In the genomic region with DNA sequence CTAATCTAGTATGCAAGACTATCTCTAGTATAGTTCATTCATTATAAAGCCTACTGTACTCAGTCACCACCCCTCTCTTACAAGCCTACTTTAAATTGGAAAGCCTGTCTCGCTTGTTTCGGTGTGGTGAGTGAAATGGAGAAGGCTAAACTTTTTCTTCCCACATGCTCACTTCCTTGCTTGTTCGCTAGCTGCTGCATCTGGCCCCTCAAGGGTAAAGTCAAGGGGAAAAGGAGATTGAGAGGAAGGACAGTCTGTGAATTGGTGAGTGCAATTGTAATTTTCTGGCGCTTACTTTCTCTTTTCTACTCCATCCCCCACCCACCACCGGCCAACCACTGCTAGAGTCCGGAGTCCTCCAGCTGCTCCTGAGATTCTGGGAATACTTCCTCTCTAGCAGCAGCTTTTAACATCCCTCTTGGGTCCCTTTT, we compare ENCODE assay signal across 9 cellular contexts. TPM values are rescaled to one million over a fixed set of nuclear protein-coding genes. Genes with fewer than 3 reads are reported as not detected.
DNase-seq lines count a peak whose midpoint lies in the region; ATAC-seq and TF ChIP-seq lines count a peak whose summit lies in the region.
"Had no signal": no experiment of that assay in that cellular context is flagged by ENCODE, and none has a peak within 500 bp of the region (broad histone marks: within the 10 kb centered on the region; RNA-seq: fewer than 3 reads in every experiment).

No MANE protein-coding gene starts in this region.

- TF ChIP-seq CTCF in CD4-positive, alpha-beta T cell (IDR thresholded peaks at IDR 0.05): no peak
- TF ChIP-seq CTCF in coronary artery (IDR thresholded peaks at IDR 0.05) (no peak), foreskin keratinocyte (conservative IDR thresholded peaks at IDR 0.05) (no peak), breast epithelium (IDR thresholded peaks at IDR 0.05) (no peak), tibial nerve (IDR thresholded peaks at IDR 0.05) (no peak)

- no peak for TF ChIP-seq POLR2A in breast epithelium (IDR thresholded peaks at IDR 0.05)
- TF ChIP-seq POLR2A in tibial nerve (IDR thresholded peaks at IDR 0.05): no peak

- peak overlapping the region; percentile 40 for H3K4me3 ChIP-seq in coronary artery
- no peak overlapping the region for H3K4me3 ChIP-seq in breast epithelium
- H3K4me3 ChIP-seq in tibial nerve: peak overlapping the region in 1 of 4 donors; percentile 13

- TF ChIP-seq EP300 in tibial nerve (IDR thresholded peaks at IDR 0.05): no peak

- peak overlapping the region; percentile 50 for H3K27ac Mint-ChIP-seq in CD4-positive, alpha-beta T cell

- intact Hi-C loops in CD4-positive, alpha-beta T cell (cut with DNase I, micrococcal nuclease): loop anchor here in 1 of 2 experiments (5.0 kb wide), 1 partner anchor 131 kb away; no protein-coding TSS in a partner anchor
- intact Hi-C loops in breast epithelium (cut with DNase I; ENCODE audit: low total_unique reads): no loop called here

- H3K4me1 Mint-ChIP-seq in CD4-positive, alpha-beta T cell (ENCODE audit: low read depth): peaks cover 36% of the 10 kb centered on the region

- CTCF ChIA-PET in CD4-positive, alpha-beta T cell (lab: Charles Lee): no interaction called here

- no peaks in the 10 kb centered on the region for H3K27me3 Mint-ChIP-seq in CD4-positive, alpha-beta T cell

- H3K4me1 ChIP-seq in foreskin keratinocyte (no peaks in the 10 kb centered on the region), breast epithelium (no peaks in the 10 kb centered on the region), tibial nerve (peaks cover 0 to 15% (median 7%) of the 10 kb centered on the region in 4 donors)

- H3K27ac ChIP-seq in CD4-positive, alpha-beta T cell (ENCODE audit: low read depth, low read length): no peak overlapping the region
- no peak overlapping the region for H3K27ac ChIP-seq in coronary artery
- no peak overlapping the region for H3K27ac ChIP-seq in foreskin keratinocyte
- H3K27ac ChIP-seq in breast epithelium: no peak overlapping the region
- H3K27ac ChIP-seq in tibial nerve: peak overlapping the region in 2 of 4 donors; percentile 4 to 64

- no peak for DNase-seq in CD4-positive, alpha-beta T cell
- DNase-seq in coronary artery (ENCODE audit: low spot score) (no peak), A172 (ENCODE audit: low spot score) (no peak), foreskin keratinocyte (no peak), breast epithelium (ENCODE audit: low spot score in 2 of 2) (no peak), tibial nerve (ENCODE audit: low spot score in 2 of 2) (no peak)
- DNase-seq: left cardiac atrium had no signal

- no peak for ATAC-seq in CD4-positive, alpha-beta T cell (ENCODE audit: poor library complexity)
- ATAC-seq in GM19452 (IDR thresholded peaks at IDR 0.05; ENCODE audit: unreplicated experiment): peak; percentile 39
- peak; percentile 61 for ATAC-seq in HG03432 (IDR thresholded peaks at IDR 0.05; ENCODE audit: unreplicated experiment)
- ATAC-seq in foreskin keratinocyte: no peak

- no peaks in the 10 kb centered on the region for H3K9me3 ChIP-seq in CD4-positive, alpha-beta T cell (ENCODE audit: control insufficient read depth, low read length)
- no peaks in the 10 kb centered on the region for H3K9me3 ChIP-seq in breast epithelium
- no peaks in the 10 kb centered on the region for H3K9me3 ChIP-seq in tibial nerve

- POLR2A ChIA-PET in CD4-positive, alpha-beta T cell (lab: Charles Lee): interaction anchor here (0.8 to 8.2 kb wide), 2 partner anchors 13 to 59 kb away, joined by 4 to 149 read pairs; partner anchors contain the start of gene ARAP2

- no peaks in the 10 kb centered on the region for H3K9me3 Mint-ChIP-seq in CD4-positive, alpha-beta T cell

- H3K4me3 Mint-ChIP-seq in CD4-positive, alpha-beta T cell: peak overlapping the region; percentile 23

- H3K36me3 ChIP-seq in breast epithelium: no peaks in the 10 kb centered on the region
- no peaks in the 10 kb centered on the region for H3K36me3 ChIP-seq in tibial nerve

- no peaks in the 10 kb centered on the region for H3K36me3 Mint-ChIP-seq in CD4-positive, alpha-beta T cell (ENCODE audit: low read depth)

- 50 to 52% methylated on average over 6 of the region's 6 CpGs for WGBS in tibial nerve, 2 donors

- no peaks in the 10 kb centered on the region for H3K27me3 ChIP-seq in CD4-positive, alpha-beta T cell (ENCODE audit: control insufficient read depth, insufficient read depth, low read length)
- H3K27me3 ChIP-seq in foreskin keratinocyte: no peaks in the 10 kb centered on the region
- H3K27me3 ChIP-seq in breast epithelium: no peaks in the 10 kb centered on the region
- H3K27me3 ChIP-seq in tibial nerve: no peaks in the 10 kb centered on the region

RNA-seq across cellular contexts. Expression of gene ARAP2, which starts 12.1 kb away (rescaled TPM):
- total RNA-seq in CD4-positive, alpha-beta T cell: 10 to 100 TPM; 54.3 to 63.4 TPM
- 7.4 and 26.9 TPM in 2 replicates for total RNA-seq in A172 (2014; rRNA removed; shearing (Covaris generic))
- 13.0 and 13.5 TPM in 2 replicates for total RNA-seq in foreskin keratinocyte
- 1.5 and 1.8 TPM in 2 replicates for polyA plus RNA-seq in foreskin keratinocyte
- total RNA-seq in breast epithelium: 10 to 100 TPM; 21.3 to 71.4 (median 23.2) TPM
- total RNA-seq in tibial nerve: 10 to 100 TPM; 12.4 to 65.6 (median 27.5) TPM

RNA-seq across cellular contexts. Expression of gene DTHD1, which starts 25.0 kb away (rescaled TPM):
- total RNA-seq in CD4-positive, alpha-beta T cell: under 1 TPM; 0.11 to 0.16 TPM
- not detected in 2 replicates for total RNA-seq in A172 (2014; rRNA removed; shearing (Covaris generic))
- not detected in 2 replicates for total RNA-seq in foreskin keratinocyte
- not detected in 2 replicates for polyA plus RNA-seq in foreskin keratinocyte
- total RNA-seq in breast epithelium: under 1 TPM; 0.29 to 0.48 (median 0.33) TPM
- total RNA-seq in tibial nerve: under 1 TPM in 3 of 4 donors, not detected in 1; 0.20 to 0.60 (median 0.42) TPM

Comparison
In these comparisons a context has a peak if more than half of its experiments do, and no peak if none do; other contexts are left out.
1. ATAC-seq: peak in GM19452 (single experiment) and HG03432 (single experiment); none in CD4-positive, alpha-beta T cell (single experiment) and foreskin keratinocyte (single experiment).